15 cellular contexts compared by ENCODE assay signal in genomic region chr15:51884517-51885236, GRCh38. TPM values are rescaled to one million over a fixed set of nuclear protein-coding genes. Genes with fewer than 3 reads are reported as not detected.
DNase-seq lines count a peak whose midpoint lies in the region; FAIRE-seq and TF ChIP-seq lines count a peak whose summit lies in the region.
"Had no signal": no experiment of that assay in that cellular context is flagged by ENCODE, and none has a peak within 500 bp of the region (broad histone marks: within the 10 kb centered on the region; RNA-seq: fewer than 3 reads in every experiment).

No MANE protein-coding gene starts in this region.

- H3K27me3 ChIP-seq in keratinocyte (ENCODE audit: control insufficient read depth, extremely low read depth, insufficient read depth, low read length) = no peaks in the 10 kb centered on the region
- H3K27me3 ChIP-seq: BLaER1 had no signal

- H3K9me1 ChIP-seq in keratinocyte (ENCODE audit: control insufficient read depth, extremely low read depth, insufficient read depth, low read length) = no peaks in the 10 kb centered on the region

- no peaks in the 10 kb centered on the region for H3K9me3 ChIP-seq in keratinocyte (ENCODE audit: control insufficient read depth, low read depth, low read length)
- H3K9me3 ChIP-seq: HAP-1 had no signal

- H3K36me3 ChIP-seq in keratinocyte (ENCODE audit: control insufficient read depth in 2 of 2, extremely low read depth in 1 of 2, insufficient read depth in 2 of 2, low read length in 2 of 2) = peaks cover 1 to 18% of the 10 kb centered on the region in 2 experiments
- H3K36me3 ChIP-seq: HAP-1 had no signal

- dilution Hi-C loops in keratinocyte (cut with MboI; ENCODE audit: extremely low pct_ligation_motif_present, low sequenced_read_pairs) = no loop called here

- no peak overlapping the region for H2AFZ ChIP-seq in keratinocyte (ENCODE audit: control insufficient read depth, low read length)

- peaks cover 29% of the 10 kb centered on the region for H3K4me1 ChIP-seq in keratinocyte (ENCODE audit: control insufficient read depth, extremely low read depth, insufficient read depth, low read length)
- H3K4me1 ChIP-seq: BLaER1, HAP-1 had no signal

- H3K27ac ChIP-seq in keratinocyte (ENCODE audit: control insufficient read depth, insufficient read depth, low read length) = peak overlapping the region; percentile 6
- H3K27ac ChIP-seq: BLaER1 had no signal

- TF ChIP-seq CTCF in keratinocyte (optimal IDR thresholded peaks at IDR 0.05 in 1 of 3, IDR thresholded peaks at IDR 0.05 in 1 of 3, conservative IDR thresholded peaks at IDR 0.05 in 1 of 3; ENCODE audit: extremely low read depth in 1 of 3, insufficient read depth in 2 of 3, low read length in 3 of 3) = no peak

- no peak overlapping the region for H3K9ac ChIP-seq in keratinocyte (ENCODE audit: control insufficient read depth, extremely low read depth, insufficient read depth, low read length)
- H3K9ac ChIP-seq: BLaER1 had no signal

- H3K4me2 ChIP-seq in keratinocyte (ENCODE audit: control insufficient read depth, extremely low read depth, insufficient read depth, low read depth, low read length) = no peak overlapping the region
- H3K4me2 ChIP-seq: BLaER1 had no signal

- H4K20me1 ChIP-seq in keratinocyte (ENCODE audit: control insufficient read depth, extremely low read depth, insufficient read depth, low read length) = peaks cover 5% of the 10 kb centered on the region
- H4K20me1 ChIP-seq: BLaER1 had no signal

- FAIRE-seq in keratinocyte (lab: Jason Lieb, UNC) = no peak

- peaks cover 79% of the 10 kb centered on the region for H3K79me2 ChIP-seq in keratinocyte (ENCODE audit: control insufficient read depth, insufficient read depth, low read length)

- DNase-seq in A172 (ENCODE audit: low spot score) (peak; percentile 25), EH (ENCODE audit: low read depth) (peak; percentile 61), astrocyte of the hippocampus (ENCODE audit: low read depth, low spot score) (peak; percentile 37), keratinocyte (ENCODE audit: low read depth, low spot score) (no peak), NCI-H526 (lab: John Stamatoyannopoulos, UW) (no peak), amniotic stem cell (lab: John Stamatoyannopoulos, UW) (no peak), midbrain (lab: John Stamatoyannopoulos, UW) (no peak), cerebellar nuclear complex (lab: John Stamatoyannopoulos, UW) (no peak)
- DNase-seq: activated CD4-positive, alpha-beta T cell treated with anti-CD3 and anti-CD28 coated beads, Interleukin-2, amount 10 ng/mL, durations not matched to agents 24 days and 14 days; central memory CD4-positive, alpha-beta T cell; GDM1; NCI-H1417 treated with DMSO at 0.1 percent for 48 hours; stimulated activated naive CD4-positive, alpha-beta T cell treated with Interleukin-2 at 50 U/mL for 16 hours had no signal

- no peak overlapping the region for H3K4me3 ChIP-seq in keratinocyte (ENCODE audit: control insufficient read depth in 2 of 3, extremely low read depth in 1 of 3, insufficient read depth in 2 of 3, low read depth in 1 of 3, low read length in 3 of 3)
- H3K4me3 ChIP-seq: BLaER1, HAP-1 had no signal

RNA-seq across cellular contexts. Expression of gene TMOD3, which starts 55.2 kb away (rescaled TPM):
- 46.5 and 54.7 TPM in 2 replicates for total RNA-seq in A172 (2014; rRNA removed; shearing (Covaris generic))
- polyA plus RNA-seq in keratinocyte = 48.4 to 100 TPM (median 50.2 TPM) in 3 replicates
- polyA plus RNA-seq in keratinocyte (2011; ENCODE audit: low read depth) = 249 TPM
- polyA plus RNA-seq in keratinocyte (2011; cell fraction: cytosol; rRNA removed) = 50.3 and 97.3 TPM in 2 replicates
- 66.1 and 71.0 TPM in 2 replicates for polyA plus RNA-seq in keratinocyte (2011; cell fraction: nucleus; rRNA removed)
- polyA plus RNA-seq in keratinocyte (2012; ENCODE audit: low replicate concordance) = 59.4 and 66.5 TPM in 2 replicates
- 20.2 to 107 TPM (median 32.1 TPM) in 3 replicates for polyA minus RNA-seq in keratinocyte
- 36.8 TPM for polyA minus RNA-seq in keratinocyte (2011; cell fraction: cytosol; rRNA and poly(A)+ RNA removed)
- 46.0 and 118 TPM in 2 replicates for polyA minus RNA-seq in keratinocyte (2011; cell fraction: nucleus; rRNA and poly(A)+ RNA removed)

Comparison
In these comparisons a context has a peak if more than half of its experiments do, and no peak if none do; other contexts are left out.
1. DNase-seq: peak in A172 (single experiment), EH (single experiment) and astrocyte of the hippocampus (single experiment); none in keratinocyte (single experiment), NCI-H526 (0 of 2), amniotic stem cell (single experiment), midbrain (single experiment) and cerebellar nuclear complex (0 of 2).